In genomic region chr12:77510985-77511384, GRCh38 we compare ENCODE assay signal across 24 cellular contexts.
DNase-seq lines count a peak whose midpoint lies in the region; ATAC-seq and TF ChIP-seq lines count a peak whose summit lies in the region.
"Had no signal": no experiment of that assay in that cellular context is flagged by ENCODE, and none has a peak within 500 bp of the region (broad histone marks: within the 10 kb centered on the region; RNA-seq: fewer than 3 reads in every experiment).

No MANE protein-coding gene starts in this region.

- no peaks in the 10 kb centered on the region for H3K36me3 ChIP-seq in heart right ventricle
- H3K36me3 ChIP-seq: BLaER1, HAP-1 had no signal

- no peak overlapping the region for H3K4me3 ChIP-seq in heart right ventricle
- H3K4me3 ChIP-seq: BLaER1, GM12878, GM23338, HAP-1, PC-9 had no signal

- DNase-seq in DMS153 (lab: John Stamatoyannopoulos, UW) = peak; percentile 5
- DNase-seq in DMS153 treated with DMSO at 0.1 percent for 48 hours (lab: John Stamatoyannopoulos, UW; ENCODE audit: unreplicated experiment) = no peak
- peak; percentile 75 for DNase-seq in NCI-H1105 treated with DMSO at 0.1 percent for 48 hours (lab: John Stamatoyannopoulos, UW)
- DNase-seq in NCI-H774 (lab: John Stamatoyannopoulos, UW) = peak; percentile 37
- DNase-seq in inferior parietal cortex (ENCODE audit: extremely low spot score) = no peak
- no peak for DNase-seq in heart right ventricle
- no peak for DNase-seq in caudate nucleus (lab: John Stamatoyannopoulos, UW)
- DNase-seq: ACHN; Caco-2; CD4-positive, alpha-beta T cell; NCI-H1694; NCI-H2081; NCI-H524 treated with DMSO at 0.1 percent for 48 hours; PC-9; RPMI8226; SHP77; T-helper 17 cell had no signal

- H3K27me3 ChIP-seq in heart right ventricle = no peaks in the 10 kb centered on the region
- H3K27me3 ChIP-seq: BLaER1 had no signal

- H3K9me3 ChIP-seq in heart right ventricle = no peaks in the 10 kb centered on the region
- H3K9me3 ChIP-seq: BLaER1, Caco-2, HAP-1 had no signal

- no peak for TF ChIP-seq CTCF in heart right ventricle (IDR thresholded peaks at IDR 0.05)

- 63 to 84% methylated on average over 1 of the region's 1 CpG for WGBS in heart right ventricle, 2 donors

- no peak for ATAC-seq in heart right ventricle
- ATAC-seq in HG03469 (IDR thresholded peaks at IDR 0.05; ENCODE audit: unreplicated experiment) = no peak
- ATAC-seq: GM12878, GM23338, T-helper 17 cell had no signal

- H3K27ac ChIP-seq in heart right ventricle (no peak overlapping the region), caudate nucleus (ENCODE audit: low read depth, low read length) (no peak overlapping the region)
- H3K27ac ChIP-seq: 22Rv1, BLaER1, KMS-11, PC-9 had no signal

- intact Hi-C loops in heart right ventricle (cut with DNase I) = no loop called here

- no peaks in the 10 kb centered on the region for H3K4me1 ChIP-seq in heart right ventricle
- H3K4me1 ChIP-seq: BLaER1, Caco-2, HAP-1 had no signal

Comparison
In these comparisons a context has a peak if more than half of its experiments do, and no peak if none do; other contexts are left out.
1. DNase-seq: peak in DMS153 (single experiment), NCI-H1105 treated with DMSO at 0.1 percent for 48 hours (single experiment) and NCI-H774 (single experiment); none in DMS153 treated with DMSO at 0.1 percent for 48 hours (single experiment), inferior parietal cortex (single experiment), heart right ventricle (0 of 2) and caudate nucleus (0 of 61).